Comparison of ENCODE assay signal across 1 cellular context in genomic region chr15:71444866-71445590, GRCh38.
TF ChIP-seq lines count a peak whose summit lies in the region.

No MANE protein-coding gene starts in this region.

TF ChIP-seq in endothelial cell of umbilical vein, 7 proteins besides CTCF, POLR2A, EP300 and RAD21 (continued from another document):
- TF ChIP-seq MAX (IDR thresholded peaks at IDR 0.05; ENCODE audit: insufficient read depth, insufficient read length), result no peak
- no peak for TF ChIP-seq JUN (IDR thresholded peaks at IDR 0.05; ENCODE audit: borderline replicate concordance, insufficient read depth, insufficient read length, low read depth)
TF ChIP-seq in endothelial cell of umbilical vein: peak in this region for 1.
